Comparison of ENCODE assay signal across 1 cellular context in the genomic region with DNA sequence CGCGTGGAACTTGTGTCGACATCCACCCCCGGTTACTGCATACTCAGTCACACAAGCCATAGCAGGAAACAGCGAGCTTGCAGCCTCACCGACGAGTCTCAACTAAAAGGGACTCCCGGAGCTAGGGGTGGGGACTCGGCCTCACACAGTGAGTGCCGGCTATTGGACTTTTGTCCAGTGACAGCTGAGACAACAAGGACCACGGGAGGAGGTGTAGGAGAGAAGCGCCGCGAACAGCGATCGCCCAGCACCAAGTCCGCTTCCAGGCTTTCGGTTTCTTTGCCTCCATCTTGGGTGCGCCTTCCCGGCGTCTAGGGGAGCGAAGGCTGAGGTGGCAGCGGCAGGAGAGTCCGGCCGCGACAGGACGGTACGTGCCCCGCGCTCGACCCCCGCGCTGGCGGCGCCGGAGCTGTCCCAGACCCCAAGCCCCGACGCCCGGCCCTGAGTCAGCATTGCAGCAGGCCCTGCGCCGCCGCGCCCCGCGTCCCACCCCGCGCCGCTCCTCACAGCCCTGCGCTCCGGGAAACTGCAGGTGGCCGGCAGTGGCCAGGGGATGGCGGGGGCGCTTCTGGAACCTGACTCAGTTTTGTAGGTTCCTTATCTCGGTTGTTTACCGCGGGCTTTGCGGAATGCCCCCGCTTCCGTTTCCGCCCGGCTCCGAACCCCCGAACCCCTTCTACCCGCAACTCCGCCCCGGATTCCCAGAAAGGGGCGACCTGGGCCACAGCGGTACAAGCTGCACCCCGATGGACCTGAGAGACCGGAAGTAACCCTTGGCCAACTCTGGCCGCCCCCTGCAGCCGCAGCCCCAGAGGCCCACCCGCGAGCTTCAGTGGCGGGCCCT.
TF ChIP-seq lines count a peak whose summit lies in the region.

A gene (plus strand): TSS at position 50 of the 844 bp plus-strand sequence. CDS start 13,702 bp downstream, outside the sequence.

TF ChIP-seq in HepG2, 621 proteins besides CTCF, POLR2A, EP300 and RAD21 (continued from another document and continues in another):
- TF ChIP-seq, protein P1, sequence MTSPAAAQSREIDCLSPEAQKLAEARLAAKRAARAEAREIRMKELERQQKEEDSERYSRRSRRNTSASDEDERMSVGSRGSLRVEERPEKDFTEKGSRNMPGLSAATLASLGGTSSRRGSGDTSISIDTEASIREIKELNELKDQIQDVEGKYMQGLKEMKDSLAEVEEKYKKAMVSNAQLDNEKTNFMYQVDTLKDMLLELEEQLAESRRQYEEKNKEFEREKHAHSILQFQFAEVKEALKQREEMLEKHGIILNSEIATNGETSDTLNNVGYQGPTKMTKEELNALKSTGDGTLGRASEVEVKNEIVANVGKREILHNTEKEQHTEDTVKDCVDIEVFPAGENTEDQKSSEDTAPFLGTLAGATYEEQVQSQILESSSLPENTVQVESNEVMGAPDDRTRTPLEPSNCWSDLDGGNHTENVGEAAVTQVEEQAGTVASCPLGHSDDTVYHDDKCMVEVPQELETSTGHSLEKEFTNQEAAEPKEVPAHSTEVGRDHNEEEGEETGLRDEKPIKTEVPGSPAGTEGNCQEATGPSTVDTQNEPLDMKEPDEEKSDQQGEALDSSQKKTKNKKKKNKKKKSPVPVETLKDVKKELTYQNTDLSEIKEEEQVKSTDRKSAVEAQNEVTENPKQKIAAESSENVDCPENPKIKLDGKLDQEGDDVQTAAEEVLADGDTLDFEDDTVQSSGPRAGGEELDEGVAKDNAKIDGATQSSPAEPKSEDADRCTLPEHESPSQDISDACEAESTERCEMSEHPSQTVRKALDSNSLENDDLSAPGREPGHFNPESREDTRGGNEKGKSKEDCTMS (CRISPR knock-in tag; conservative IDR thresholded peaks at IDR 0.05), result no peak
- peak; percentile 89 for TF ChIP-seq ZFY (CRISPR knock-in tag; IDR thresholded peaks at IDR 0.05)
- TF ChIP-seq ZNF644 (CRISPR knock-in tag; IDR thresholded peaks at IDR 0.05; ENCODE audit: low read depth), result no peak
- TF ChIP-seq ZNF501 (CRISPR knock-in tag; IDR thresholded peaks at IDR 0.05), result no peak
- TF ChIP-seq, protein P2, sequence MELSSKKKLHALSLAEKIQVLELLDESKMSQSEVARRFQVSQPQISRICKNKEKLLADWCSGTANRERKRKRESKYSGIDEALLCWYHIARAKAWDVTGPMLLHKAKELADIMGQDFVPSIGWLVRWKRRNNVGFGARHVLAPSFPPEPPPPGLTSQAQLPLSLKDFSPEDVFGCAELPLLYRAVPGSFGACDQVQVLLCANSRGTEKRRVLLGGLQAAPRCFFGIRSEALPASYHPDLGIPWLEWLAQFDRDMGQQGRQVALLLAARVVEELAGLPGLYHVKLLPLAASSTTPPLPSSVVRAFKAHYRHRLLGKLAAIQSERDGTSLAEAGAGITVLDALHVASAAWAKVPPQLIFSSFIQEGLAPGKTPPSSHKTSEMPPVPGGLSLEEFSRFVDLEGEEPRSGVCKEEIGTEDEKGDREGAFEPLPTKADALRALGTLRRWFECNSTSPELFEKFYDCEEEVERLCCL (CRISPR knock-in tag; IDR thresholded peaks at IDR 0.05; ENCODE audit: borderline replicate concordance), result no peak; the same call in 1 of the 2 replicates
- TF ChIP-seq THYN1 (CRISPR knock-in tag; IDR thresholded peaks at IDR 0.05; ENCODE audit: borderline replicate concordance, low read depth), result no peak
- peak; percentile 97 for TF ChIP-seq ZNF569 (CRISPR knock-in tag; IDR thresholded peaks at IDR 0.05; ENCODE audit: borderline replicate concordance)
- TF ChIP-seq ZBTB3 (CRISPR knock-in tag; IDR thresholded peaks at IDR 0.05; ENCODE audit: borderline replicate concordance, low read depth), result peak; percentile 44; the same call in 1 of the 2 replicates
- TF ChIP-seq, protein P3, sequence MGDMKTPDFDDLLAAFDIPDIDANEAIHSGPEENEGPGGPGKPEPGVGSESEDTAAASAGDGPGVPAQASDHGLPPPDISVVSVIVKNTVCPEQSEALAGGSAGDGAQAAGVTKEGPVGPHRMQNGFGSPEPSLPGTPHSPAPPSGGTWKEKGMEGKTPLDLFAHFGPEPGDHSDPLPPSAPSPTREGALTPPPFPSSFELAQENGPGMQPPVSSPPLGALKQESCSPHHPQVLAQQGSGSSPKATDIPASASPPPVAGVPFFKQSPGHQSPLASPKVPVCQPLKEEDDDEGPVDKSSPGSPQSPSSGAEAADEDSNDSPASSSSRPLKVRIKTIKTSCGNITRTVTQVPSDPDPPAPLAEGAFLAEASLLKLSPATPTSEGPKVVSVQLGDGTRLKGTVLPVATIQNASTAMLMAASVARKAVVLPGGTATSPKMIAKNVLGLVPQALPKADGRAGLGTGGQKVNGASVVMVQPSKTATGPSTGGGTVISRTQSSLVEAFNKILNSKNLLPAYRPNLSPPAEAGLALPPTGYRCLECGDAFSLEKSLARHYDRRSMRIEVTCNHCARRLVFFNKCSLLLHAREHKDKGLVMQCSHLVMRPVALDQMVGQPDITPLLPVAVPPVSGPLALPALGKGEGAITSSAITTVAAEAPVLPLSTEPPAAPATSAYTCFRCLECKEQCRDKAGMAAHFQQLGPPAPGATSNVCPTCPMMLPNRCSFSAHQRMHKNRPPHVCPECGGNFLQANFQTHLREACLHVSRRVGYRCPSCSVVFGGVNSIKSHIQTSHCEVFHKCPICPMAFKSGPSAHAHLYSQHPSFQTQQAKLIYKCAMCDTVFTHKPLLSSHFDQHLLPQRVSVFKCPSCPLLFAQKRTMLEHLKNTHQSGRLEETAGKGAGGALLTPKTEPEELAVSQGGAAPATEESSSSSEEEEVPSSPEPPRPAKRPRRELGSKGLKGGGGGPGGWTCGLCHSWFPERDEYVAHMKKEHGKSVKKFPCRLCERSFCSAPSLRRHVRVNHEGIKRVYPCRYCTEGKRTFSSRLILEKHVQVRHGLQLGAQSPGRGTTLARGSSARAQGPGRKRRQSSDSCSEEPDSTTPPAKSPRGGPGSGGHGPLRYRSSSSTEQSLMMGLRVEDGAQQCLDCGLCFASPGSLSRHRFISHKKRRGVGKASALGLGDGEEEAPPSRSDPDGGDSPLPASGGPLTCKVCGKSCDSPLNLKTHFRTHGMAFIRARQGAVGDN (CRISPR knock-in tag; IDR thresholded peaks at IDR 0.05), result peak; percentile 92
- no peak for TF ChIP-seq SIX4 (CRISPR knock-in tag; IDR thresholded peaks at IDR 0.05)
- TF ChIP-seq TARDBP (CRISPR knock-in tag; IDR thresholded peaks at IDR 0.05), result peak; percentile 64
- TF ChIP-seq ATRX (CRISPR knock-in tag; IDR thresholded peaks at IDR 0.05; ENCODE audit: borderline replicate concordance), result no peak
- TF ChIP-seq GABPA (IDR thresholded peaks at IDR 0.05; ENCODE audit: low read depth, low read length), result peak; percentile 64
- peak; percentile 88 for TF ChIP-seq GABPA (CRISPR knock-in tag; IDR thresholded peaks at IDR 0.05; ENCODE audit: low read depth)
- TF ChIP-seq CBX2 (IDR thresholded peaks at IDR 0.05; ENCODE audit: low read depth, low read length), result no peak
- TF ChIP-seq CBX2 (CRISPR knock-in tag; IDR thresholded peaks at IDR 0.05; ENCODE audit: low read depth), result no peak
- TF ChIP-seq, protein P4, sequence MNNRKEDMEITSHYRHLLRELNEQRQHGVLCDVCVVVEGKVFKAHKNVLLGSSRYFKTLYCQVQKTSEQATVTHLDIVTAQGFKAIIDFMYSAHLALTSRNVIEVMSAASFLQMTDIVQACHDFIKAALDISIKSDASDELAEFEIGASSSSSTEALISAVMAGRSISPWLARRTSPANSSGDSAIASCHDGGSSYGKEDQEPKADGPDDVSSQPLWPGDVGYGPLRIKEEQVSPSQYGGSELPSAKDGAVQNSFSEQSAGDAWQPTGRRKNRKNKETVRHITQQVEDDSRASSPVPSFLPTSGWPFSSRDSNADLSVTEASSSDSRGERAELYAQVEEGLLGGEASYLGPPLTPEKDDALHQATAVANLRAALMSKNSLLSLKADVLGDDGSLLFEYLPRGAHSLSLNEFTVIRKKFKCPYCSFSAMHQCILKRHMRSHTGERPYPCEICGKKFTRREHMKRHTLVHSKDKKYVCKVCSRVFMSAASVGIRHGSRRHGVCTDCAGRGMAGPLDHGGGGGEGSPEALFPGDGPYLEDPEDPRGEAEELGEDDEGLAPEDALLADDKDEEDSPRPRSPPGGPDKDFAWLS (CRISPR knock-in tag; IDR thresholded peaks at IDR 0.05; ENCODE audit: borderline replicate concordance), result peak; percentile 100
- 0 out of 2 replicates have a peak, but pooled peaks have one; percentile 24 for TF ChIP-seq ZSCAN25 (CRISPR knock-in tag; IDR thresholded peaks at IDR 0.05)
- TF ChIP-seq ZNF549 (CRISPR knock-in tag; IDR thresholded peaks at IDR 0.05), result peak; percentile 36; the same call in 1 of the 2 replicates
- TF ChIP-seq ZNF589 (CRISPR knock-in tag; conservative IDR thresholded peaks at IDR 0.05), result peak; percentile 46; the same call in 1 of the 2 replicates
- TF ChIP-seq, protein P5, sequence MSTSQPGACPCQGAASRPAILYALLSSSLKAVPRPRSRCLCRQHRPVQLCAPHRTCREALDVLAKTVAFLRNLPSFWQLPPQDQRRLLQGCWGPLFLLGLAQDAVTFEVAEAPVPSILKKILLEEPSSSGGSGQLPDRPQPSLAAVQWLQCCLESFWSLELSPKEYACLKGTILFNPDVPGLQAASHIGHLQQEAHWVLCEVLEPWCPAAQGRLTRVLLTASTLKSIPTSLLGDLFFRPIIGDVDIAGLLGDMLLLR (CRISPR knock-in tag; IDR thresholded peaks at IDR 0.05), result peak; percentile 49
- TF ChIP-seq ZBTB7B (CRISPR knock-in tag; IDR thresholded peaks at IDR 0.05), result peak; percentile 98
- TF ChIP-seq ZNF570 (CRISPR knock-in tag; IDR thresholded peaks at IDR 0.05; ENCODE audit: borderline replicate concordance), result no peak
- TF ChIP-seq, protein P6, sequence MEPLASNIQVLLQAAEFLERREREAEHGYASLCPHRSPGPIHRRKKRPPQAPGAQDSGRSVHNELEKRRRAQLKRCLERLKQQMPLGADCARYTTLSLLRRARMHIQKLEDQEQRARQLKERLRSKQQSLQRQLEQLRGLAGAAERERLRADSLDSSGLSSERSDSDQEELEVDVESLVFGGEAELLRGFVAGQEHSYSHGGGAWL (CRISPR knock-in tag; IDR thresholded peaks at IDR 0.05), result peak; percentile 79; the same call in 1 of the 2 replicates
- no peak for TF ChIP-seq ZNF713 (CRISPR knock-in tag; IDR thresholded peaks at IDR 0.05)
- peak; percentile 33; the same call in 1 of the 2 replicates for TF ChIP-seq ZNF12 (CRISPR knock-in tag; IDR thresholded peaks at IDR 0.05)
- TF ChIP-seq, protein P7, sequence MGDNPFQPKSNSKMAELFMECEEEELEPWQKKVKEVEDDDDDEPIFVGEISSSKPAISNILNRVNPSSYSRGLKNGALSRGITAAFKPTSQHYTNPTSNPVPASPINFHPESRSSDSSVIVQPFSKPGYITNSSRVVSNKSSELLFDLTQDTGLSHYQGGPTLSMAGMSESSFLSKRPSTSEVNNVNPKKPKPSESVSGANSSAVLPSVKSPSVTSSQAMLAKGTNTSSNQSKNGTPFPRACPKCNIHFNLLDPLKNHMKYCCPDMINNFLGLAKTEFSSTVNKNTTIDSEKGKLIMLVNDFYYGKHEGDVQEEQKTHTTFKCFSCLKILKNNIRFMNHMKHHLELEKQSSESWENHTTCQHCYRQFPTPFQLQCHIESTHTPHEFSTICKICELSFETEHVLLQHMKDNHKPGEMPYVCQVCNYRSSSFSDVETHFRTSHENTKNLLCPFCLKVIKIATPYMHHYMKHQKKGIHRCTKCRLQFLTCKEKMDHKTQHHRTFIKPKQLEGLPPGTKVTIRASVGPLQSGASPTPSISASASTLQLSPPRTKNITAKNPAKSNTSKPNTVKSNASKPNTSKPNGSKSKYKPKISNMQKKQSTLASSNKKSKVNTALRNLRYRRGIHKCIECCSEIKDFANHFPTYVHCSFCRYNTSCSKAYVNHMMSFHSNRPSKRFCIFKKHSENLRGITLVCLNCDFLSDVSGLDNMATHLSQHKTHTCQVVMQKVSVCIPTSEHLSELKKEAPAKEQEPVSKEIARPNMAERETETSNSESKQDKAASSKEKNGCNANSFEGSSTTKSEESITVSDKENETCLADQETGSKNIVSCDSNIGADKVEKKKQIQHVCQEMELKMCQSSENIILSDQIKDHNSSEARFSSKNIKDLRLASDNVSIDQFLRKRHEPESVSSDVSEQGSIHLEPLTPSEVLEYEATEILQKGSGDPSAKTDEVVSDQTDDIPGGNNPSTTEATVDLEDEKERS (CRISPR knock-in tag; IDR thresholded peaks at IDR 0.05), result no peak
- TF ChIP-seq, protein P8, sequence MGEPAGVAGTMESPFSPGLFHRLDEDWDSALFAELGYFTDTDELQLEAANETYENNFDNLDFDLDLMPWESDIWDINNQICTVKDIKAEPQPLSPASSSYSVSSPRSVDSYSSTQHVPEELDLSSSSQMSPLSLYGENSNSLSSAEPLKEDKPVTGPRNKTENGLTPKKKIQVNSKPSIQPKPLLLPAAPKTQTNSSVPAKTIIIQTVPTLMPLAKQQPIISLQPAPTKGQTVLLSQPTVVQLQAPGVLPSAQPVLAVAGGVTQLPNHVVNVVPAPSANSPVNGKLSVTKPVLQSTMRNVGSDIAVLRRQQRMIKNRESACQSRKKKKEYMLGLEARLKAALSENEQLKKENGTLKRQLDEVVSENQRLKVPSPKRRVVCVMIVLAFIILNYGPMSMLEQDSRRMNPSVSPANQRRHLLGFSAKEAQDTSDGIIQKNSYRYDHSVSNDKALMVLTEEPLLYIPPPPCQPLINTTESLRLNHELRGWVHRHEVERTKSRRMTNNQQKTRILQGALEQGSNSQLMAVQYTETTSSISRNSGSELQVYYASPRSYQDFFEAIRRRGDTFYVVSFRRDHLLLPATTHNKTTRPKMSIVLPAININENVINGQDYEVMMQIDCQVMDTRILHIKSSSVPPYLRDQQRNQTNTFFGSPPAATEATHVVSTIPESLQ (CRISPR knock-in tag; conservative IDR thresholded peaks at IDR 0.05), result 0 out of 2 replicates have a peak, but pooled peaks have one; percentile 31
- peak; percentile 29 to 36; a peak in 3 of 4 replicates for TF ChIP-seq MAFK (conservative IDR thresholded peaks at IDR 0.05 in 1 of 2, IDR thresholded peaks at IDR 0.05 in 1 of 2; ENCODE audit: low read length in 2 of 2)
- peak; percentile 13 for TF ChIP-seq U2AF1 (optimal IDR thresholded peaks at IDR 0.05; ENCODE audit: low read depth, low read length)
- TF ChIP-seq TBX2 (CRISPR knock-in tag; IDR thresholded peaks at IDR 0.05; ENCODE audit: borderline replicate concordance), result peak; percentile 84
- no peak for TF ChIP-seq ZBTB20 (CRISPR knock-in tag; IDR thresholded peaks at IDR 0.05; ENCODE audit: borderline replicate concordance, low read depth)
- no peak for TF ChIP-seq NFYB (CRISPR knock-in tag; IDR thresholded peaks at IDR 0.05)
- TF ChIP-seq YEATS2 (CRISPR knock-in tag; IDR thresholded peaks at IDR 0.05; ENCODE audit: borderline replicate concordance), result no peak; the same call in 1 of the 2 replicates
- no peak for TF ChIP-seq NR3C1 (CRISPR knock-in tag; IDR thresholded peaks at IDR 0.05)
- peak; percentile 92 for TF ChIP-seq ZNF776 (CRISPR knock-in tag; IDR thresholded peaks at IDR 0.05)
- TF ChIP-seq, protein P9, sequence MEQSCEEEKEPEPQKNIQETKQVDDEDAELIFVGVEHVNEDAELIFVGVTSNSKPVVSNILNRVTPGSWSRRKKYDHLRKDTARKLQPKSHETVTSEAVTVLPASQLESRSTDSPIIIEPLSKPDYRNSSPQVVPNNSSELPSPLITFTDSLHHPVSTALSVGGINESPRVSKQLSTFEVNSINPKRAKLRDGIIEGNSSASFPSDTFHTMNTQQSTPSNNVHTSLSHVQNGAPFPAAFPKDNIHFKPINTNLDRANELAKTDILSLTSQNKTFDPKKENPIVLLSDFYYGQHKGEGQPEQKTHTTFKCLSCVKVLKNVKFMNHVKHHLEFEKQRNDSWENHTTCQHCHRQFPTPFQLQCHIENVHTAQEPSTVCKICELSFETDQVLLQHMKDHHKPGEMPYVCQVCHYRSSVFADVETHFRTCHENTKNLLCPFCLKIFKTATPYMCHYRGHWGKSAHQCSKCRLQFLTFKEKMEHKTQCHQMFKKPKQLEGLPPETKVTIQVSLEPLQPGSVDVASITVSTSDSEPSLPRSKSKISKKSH (CRISPR knock-in tag; IDR thresholded peaks at IDR 0.05; ENCODE audit: borderline replicate concordance), result peak; percentile 17; the same call in 1 of the 2 replicates
- TF ChIP-seq ZNF274 (CRISPR knock-in tag; IDR thresholded peaks at IDR 0.05), result peak; percentile 62; the same call in 1 of the 2 replicates
- peak; percentile 89 for TF ChIP-seq ZNF264 (CRISPR knock-in tag; IDR thresholded peaks at IDR 0.05)
- peak; percentile 79; the same call in 1 of the 3 replicates for TF ChIP-seq MXI1 (IDR thresholded peaks at IDR 0.05; ENCODE audit: borderline replicate concordance, low read depth, low read length)
